In genomic region chr14:24207625-24208024, GRCh38 we compare ENCODE assay signal across 14 cellular contexts. TPM values are rescaled to one million over a fixed set of nuclear protein-coding genes. Genes with fewer than 3 reads are reported as not detected.
"Had no signal": no experiment of that assay in that cellular context is flagged by ENCODE, and none has a peak within 500 bp of the region (broad histone marks: within the 10 kb centered on the region; RNA-seq: fewer than 3 reads in every experiment).

No MANE protein-coding gene starts in this region.

- H3K27ac Mint-ChIP-seq: progenitor cell of endocrine pancreas had no signal

- H3K4me1 ChIP-seq: foreskin keratinocyte had no signal

- H3K4me3 ChIP-seq: adrenal gland, thyroid gland had no signal

- ATAC-seq: foreskin keratinocyte, right cardiac atrium had no signal

- H3K9me3 ChIP-seq: adrenal gland, thyroid gland had no signal

- H3K27me3 ChIP-seq: adrenal gland, foreskin keratinocyte, thyroid gland had no signal

- H3K4me3 Mint-ChIP-seq: activated naive CD4-positive, alpha-beta T cell treated with anti-CD3 and anti-CD28 coated beads for 36 hours had no signal

- DNase-seq: activated CD4-positive, alpha-beta T cell treated with anti-CD3 and anti-CD28 coated beads for 4 hours; activated CD8-positive, alpha-beta memory T cell treated with anti-CD3 and anti-CD28 coated beads, Interleukin-2, amount 50 U/mL, for 48 hours; activated naive CD4-positive, alpha-beta T cell treated with anti-CD3 and anti-CD28 coated beads for 36 hours; cortex of kidney; effector CD4-positive, alpha-beta T cell; foreskin keratinocyte; glutamatergic neuron; kidney glomerular epithelial cell; mesenchymal stem cell; right cardiac atrium; thyroid gland had no signal

- H3K27ac ChIP-seq: adrenal gland, foreskin keratinocyte, thyroid gland had no signal

- H3K27me3 Mint-ChIP-seq: progenitor cell of endocrine pancreas had no signal

RNA-seq across cellular contexts. Expression of gene TSSK4, which starts 2.1 kb away (rescaled TPM):
- total RNA-seq: activated naive CD4-positive, alpha-beta T cell treated with anti-CD3 and anti-CD28 coated beads for 36 hours; cardiac septum; foreskin keratinocyte; thyroid gland had no signal
- polyA plus RNA-seq: foreskin keratinocyte, right cardiac atrium had no signal
